Comparison of ENCODE assay signal across 15 cellular contexts in the genomic region with DNA sequence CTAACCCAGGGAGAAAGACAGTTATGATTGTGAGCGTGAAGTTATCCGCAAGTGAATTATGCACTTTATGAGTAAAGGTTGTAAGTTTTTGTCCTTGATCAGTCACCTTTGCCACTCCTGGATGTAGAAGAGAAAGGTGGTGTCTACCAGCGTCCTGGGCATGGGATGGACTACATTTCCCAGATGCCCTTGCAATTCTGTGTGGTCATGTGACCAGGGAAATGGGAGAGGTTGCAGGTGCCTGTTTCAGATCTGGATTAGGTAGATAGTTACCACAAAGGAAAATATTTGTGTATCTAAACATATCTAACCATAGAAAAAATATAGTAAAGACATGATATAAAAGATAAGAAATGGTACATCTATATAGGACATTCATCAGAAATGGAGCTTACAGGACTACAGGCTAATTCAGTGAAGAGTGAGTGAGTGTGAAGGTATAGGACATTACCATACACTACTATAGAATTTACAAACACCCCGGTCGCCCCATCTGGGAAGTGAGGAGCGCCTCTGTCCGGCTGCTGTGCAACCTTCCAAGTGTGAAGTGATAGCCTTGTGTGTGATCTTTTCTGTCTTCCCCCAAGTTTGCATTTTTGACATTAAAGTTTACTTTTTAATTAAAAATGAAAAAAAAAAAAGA. TPM values are rescaled to one million over a fixed set of nuclear protein-coding genes. Genes with fewer than 3 reads are reported as not detected.
DNase-seq lines count a peak whose midpoint lies in the region; ATAC-seq, FAIRE-seq and TF ChIP-seq lines count a peak whose summit lies in the region.
"Had no signal": no experiment of that assay in that cellular context is flagged by ENCODE, and none has a peak within 500 bp of the region (broad histone marks: within the 10 kb centered on the region; RNA-seq: fewer than 3 reads in every experiment).

No MANE protein-coding gene starts in this region.

- H3K23ac ChIP-seq in H1 (ENCODE audit: insufficient read length): no peak overlapping the region

- no peak overlapping the region for H3K4me2 ChIP-seq in H1 (ENCODE audit: insufficient read depth in 1 of 2, low read depth in 2 of 2, low read length in 2 of 2)
- H3K4me2 ChIP-seq: BLaER1 treated with 17β-estradiol and CSF1 and Interleukin-3, amounts not matched to agents 10 nM and 100 nM had no signal

- H3K36me3 Mint-ChIP-seq in CD4-positive, alpha-beta T cell (ENCODE audit: low read depth): no peaks in the 10 kb centered on the region
- H3K36me3 Mint-ChIP-seq: brain had no signal

- peaks cover 46% of the 10 kb centered on the region for H3K27me3 Mint-ChIP-seq in CD4-positive, alpha-beta T cell

- ATAC-seq in CD4-positive, alpha-beta T cell (ENCODE audit: poor library complexity): peak; percentile 39
- no peak for ATAC-seq in GM21529 (IDR thresholded peaks at IDR 0.05; ENCODE audit: unreplicated experiment)

- H4K20me1 ChIP-seq in H1 (replicated peaks in 1 of 2; ENCODE audit: control insufficient read depth in 1 of 2, insufficient read depth in 2 of 2, low read length in 2 of 2): no peaks in the 10 kb centered on the region
- H4K20me1 ChIP-seq: BLaER1 treated with 17β-estradiol and CSF1 and Interleukin-3, amounts not matched to agents 10 nM and 100 nM had no signal

- H3K56ac ChIP-seq in H1 (replicated peaks; ENCODE audit: insufficient read length, low read depth, low read length): no peak overlapping the region

- no peaks in the 10 kb centered on the region for H3K79me1 ChIP-seq in H1 (ENCODE audit: low read depth, low read length)

- no peaks in the 10 kb centered on the region for H3K9me3 Mint-ChIP-seq in CD4-positive, alpha-beta T cell
- H3K9me3 Mint-ChIP-seq: activated T-helper 2 cell treated with anti-CD3 and anti-CD28 coated beads, Interferon-gamma antibody, Interleukin-2, Interleukin-4, amounts not matched to agents 10 μg/mL and 5 μg/mL and 100 μg/mL, durations not matched to agents 14 hours and 24 hours and 36 hours; brain had no signal

- CTCF ChIA-PET in CD4-positive, alpha-beta T cell (lab: Charles Lee): no interaction called here
- CTCF ChIA-PET in H1 (lab: Charles Lee; ENCODE audit: partially characterized antibody): no interaction called here

- TF ChIP-seq CTCF in CD4-positive, alpha-beta T cell (IDR thresholded peaks at IDR 0.05): no peak
- no peak for TF ChIP-seq CTCF in H1 (IDR thresholded peaks at IDR 0.05; ENCODE audit: control extremely low read depth in 1 of 3, insufficient read depth in 1 of 3, low read depth in 1 of 3, low read length in 3 of 3)

- H3K4me3 Mint-ChIP-seq in CD4-positive, alpha-beta T cell: no peak overlapping the region
- H3K4me3 Mint-ChIP-seq: brain, nephron progenitor cell had no signal

- intact Hi-C loops in CD4-positive, alpha-beta T cell (cut with DNase I, micrococcal nuclease): no loop called here

- peaks cover 3% of the 10 kb centered on the region for H3K27me3 ChIP-seq in CD4-positive, alpha-beta T cell (ENCODE audit: control insufficient read depth, insufficient read depth, low read length)
- no peaks in the 10 kb centered on the region for H3K27me3 ChIP-seq in H1 (replicated peaks in 1 of 4; ENCODE audit: control insufficient read depth in 3 of 4, extremely low read depth in 1 of 4, insufficient read depth in 3 of 4, low read length in 3 of 4)
- H3K27me3 ChIP-seq: BLaER1 treated with 17β-estradiol and CSF1 and Interleukin-3, amounts not matched to agents 10 nM and 100 nM had no signal

- WGBS in H1 (ENCODE audit: extremely low coverage in 1 of 2, insufficient coverage in 1 of 2, insufficient read length in 1 of 2, insufficient replicate concordance in 2 of 2, low coverage in 1 of 2, low lambda C conversion rate in 2 of 2, missing lambda C conversion rate in 1 of 2), 2 experiments: 41% methylated on average over 7 of the region's 7 CpGs; no CpG with 5 or more reads in 1 of the 2 experiments

- H3K4me1 Mint-ChIP-seq in CD4-positive, alpha-beta T cell (ENCODE audit: low read depth): no peaks in the 10 kb centered on the region
- H3K4me1 Mint-ChIP-seq: brain, nephron progenitor cell had no signal

- no peak overlapping the region for H2BK5ac ChIP-seq in H1 (ENCODE audit: low read depth, low read length)

- no peak for TF ChIP-seq RAD21 in H1 (IDR thresholded peaks at IDR 0.05 in 1 of 2, conservative IDR thresholded peaks at IDR 0.05 in 1 of 2; ENCODE audit: low read depth in 2 of 2, low read length in 2 of 2)

- no peaks in the 10 kb centered on the region for H3K36me3 ChIP-seq in H1 (ENCODE audit: control insufficient read depth in 2 of 4, insufficient read depth in 4 of 4, low read length in 3 of 4)
- H3K36me3 ChIP-seq: BLaER1 treated with 17β-estradiol and CSF1 and Interleukin-3, amounts not matched to agents 10 nM and 100 nM; sigmoid colon had no signal

- H2AK5ac ChIP-seq in H1 (ENCODE audit: low read depth, low read length): no peak overlapping the region

- H2BK12ac ChIP-seq in H1 (ENCODE audit: low read depth, low read length): no peak overlapping the region

- H4K5ac ChIP-seq in H1 (ENCODE audit: insufficient read length, low read depth, low read length): no peak overlapping the region

- no peak for DNase-seq in CD4-positive, alpha-beta T cell
- DNase-seq in ELF-1 (ENCODE audit: low read depth, low spot score): peak; percentile 3
- peak; percentile 12 for DNase-seq in NCI-H2196 treated with DMSO at 0.1 percent for 48 hours (lab: John Stamatoyannopoulos, UW; ENCODE audit: unreplicated experiment)
- DNase-seq in H1 (ENCODE audit: low read depth in 1 of 2, low spot score in 2 of 2): peak in 1 of 2 experiments; percentile 57
- DNase-seq in KG1 (lab: John Stamatoyannopoulos, UW): no peak
- no peak for DNase-seq in central memory CD4-positive, alpha-beta T cell
- DNase-seq: glutamatergic neuron; nephron progenitor cell; NK-92 treated with Interleukin-12 subunit alpha and Interleukin-12 subunit beta, amount 100 ng/mL, for 24 hours; sigmoid colon; SW 1271 had no signal

- no peak overlapping the region for H2BK15ac ChIP-seq in H1 (ENCODE audit: low read length)

- H4K8ac ChIP-seq in H1 (ENCODE audit: extremely low read depth, insufficient read depth, low read length): no peak overlapping the region

- H4K91ac ChIP-seq in H1 (replicated peaks; ENCODE audit: insufficient read length, low read length): no peak overlapping the region

- no peaks in the 10 kb centered on the region for H3K23me2 ChIP-seq in H1 (ENCODE audit: low read depth, low read length)

- no peak overlapping the region for H3K27ac Mint-ChIP-seq in CD4-positive, alpha-beta T cell
- H3K27ac Mint-ChIP-seq: activated T-helper 2 cell treated with anti-CD3 and anti-CD28 coated beads, Interferon-gamma antibody, Interleukin-2, Interleukin-4, amounts not matched to agents 10 μg/mL and 5 μg/mL and 100 μg/mL, durations not matched to agents 14 hours and 24 hours and 36 hours; brain; nephron progenitor cell had no signal

- H2BK120ac ChIP-seq in H1 (replicated peaks; ENCODE audit: low read depth, low read length): no peak overlapping the region

- peak overlapping the region; percentile 31; the same call in 1 of the 2 replicates for H2AFZ ChIP-seq in H1 (ENCODE audit: low read length)

- FAIRE-seq in H1 (lab: Jason Lieb, UNC): peak; percentile 99

- TF ChIP-seq POLR2A in H1 (IDR thresholded peaks at IDR 0.05; ENCODE audit: control extremely low read depth in 1 of 2, low read depth in 2 of 2, low read length in 2 of 2): no peak

- no peak overlapping the region for H3K4me3 ChIP-seq in H1 (ENCODE audit: extremely low read depth in 1 of 4, insufficient read depth in 2 of 4, low read depth in 3 of 4, low read length in 4 of 4)
- H3K4me3 ChIP-seq: BLaER1 treated with 17β-estradiol and CSF1 and Interleukin-3, amounts not matched to agents 10 nM and 100 nM; sigmoid colon had no signal

- no peak overlapping the region for H2BK20ac ChIP-seq in H1 (ENCODE audit: low read length)

- no peaks in the 10 kb centered on the region; a peak in 1 of 7 replicates for H3K4me1 ChIP-seq in H1 (replicated peaks in 1 of 4; ENCODE audit: control insufficient read depth in 3 of 4, insufficient read depth in 4 of 4, low read length in 3 of 4)
- H3K4me1 ChIP-seq: sigmoid colon had no signal

- no peaks in the 10 kb centered on the region for H3K9me3 ChIP-seq in CD4-positive, alpha-beta T cell (ENCODE audit: control insufficient read depth, low read length)
- H3K9me3 ChIP-seq in H1 (ENCODE audit: insufficient read depth in 2 of 2, low read depth in 1 of 2, low read length in 1 of 2): no peaks in the 10 kb centered on the region

- TF ChIP-seq EP300 in H1 (IDR thresholded peaks at IDR 0.05; ENCODE audit: borderline replicate concordance in 1 of 2, low read depth in 2 of 2, low read length in 2 of 2): no peak

- no peak overlapping the region for H3K27ac ChIP-seq in CD4-positive, alpha-beta T cell (ENCODE audit: low read depth, low read length)
- H3K27ac ChIP-seq in H1 (ENCODE audit: low read depth, low read length): no peak overlapping the region
- H3K27ac ChIP-seq: BLaER1 treated with 17β-estradiol and CSF1 and Interleukin-3, amounts not matched to agents 10 nM and 100 nM; sigmoid colon had no signal

- H3K79me2 ChIP-seq in H1 (ENCODE audit: control insufficient read depth in 1 of 2, insufficient read depth in 2 of 2, low read length in 2 of 2): no peaks in the 10 kb centered on the region

- no peak overlapping the region for H3K14ac ChIP-seq in H1 (ENCODE audit: insufficient read length)

- POLR2A ChIA-PET in CD4-positive, alpha-beta T cell (lab: Charles Lee): no interaction called here
- POLR2A ChIA-PET in H1 (lab: Charles Lee; ENCODE audit: partially characterized antibody): no interaction called here

- no peak overlapping the region for H3K9ac ChIP-seq in H1 (replicated peaks in 1 of 4; ENCODE audit: extremely low read depth in 1 of 4, low read depth in 3 of 4, low read length in 3 of 4)
- H3K9ac ChIP-seq: BLaER1 treated with 17β-estradiol and CSF1 and Interleukin-3, amounts not matched to agents 10 nM and 100 nM had no signal

- H3K18ac ChIP-seq in H1 (ENCODE audit: extremely low read depth, low read length): no peak overlapping the region

- H3K4ac ChIP-seq in H1 (replicated peaks; ENCODE audit: insufficient read length, low read depth, low read length): no peak overlapping the region

TF ChIP-seq in H1, 55 proteins besides CTCF, POLR2A, EP300 and RAD21 (continues in another document):
- no peak for TF ChIP-seq CHD1 (IDR thresholded peaks at IDR 0.05; ENCODE audit: low read depth, low read length)
- TF ChIP-seq CTBP2 (IDR thresholded peaks at IDR 0.05; ENCODE audit: borderline replicate concordance, insufficient read depth, insufficient read length, low read length): no peak

RNA-seq across cellular contexts. Expression of gene CACNA1A, which starts 51.6 kb away (rescaled TPM):
- under 1 TPM; 0.30 to 0.45 TPM for total RNA-seq in CD4-positive, alpha-beta T cell
- 25.3 and 25.7 TPM in 2 replicates for total RNA-seq in H1 (2021; fragmentation: NEBNext Ultra II Directional; extraction: Animal tissue kit (Norgen Biotek cat#: 25700))
- polyA plus RNA-seq in H1 (2011; rRNA removed): 10.7 and 12.8 TPM in 2 replicates
- polyA plus RNA-seq in H1 (2011; cell fraction: cytosol; rRNA removed): 9.8 TPM
- polyA plus RNA-seq in H1 (2011; cell fraction: nucleus; rRNA removed): 46.3 TPM
- polyA plus RNA-seq in H1 (2012, experiment 1 of 2): 20.3 to 23.5 TPM (median 23.0 TPM) in 4 replicates
- polyA plus RNA-seq in H1 (2012, experiment 2 of 2): 6.8 TPM
- 13.1 TPM for polyA plus RNA-seq in H1 (2013, experiment 1 of 2)
- 10.4 TPM for polyA plus RNA-seq in H1 (2013, experiment 2 of 2)
- 44.2 and 51.2 TPM in 2 replicates for polyA minus RNA-seq in H1 (2011; rRNA and poly(A)+ RNA removed)
- 16.4 TPM for polyA minus RNA-seq in H1 (2011; cell fraction: cytosol; rRNA and poly(A)+ RNA removed)
- 71.1 TPM for polyA minus RNA-seq in H1 (2011; cell fraction: nucleus; rRNA and poly(A)+ RNA removed)

Comparison
In these comparisons a context has a peak if more than half of its experiments do, and no peak if none do; other contexts are left out.
1. DNase-seq: peak in ELF-1 (single experiment) and NCI-H2196 treated with DMSO at 0.1 percent for 48 hours (single experiment); none in CD4-positive, alpha-beta T cell (0 of 10), KG1 (single experiment) and central memory CD4-positive, alpha-beta T cell (single experiment).
2. RNA of gene CACNA1A, which starts 51.6 kb away (total RNA-seq): 25.3 to 25.7 TPM in H1; 0.30 to 0.45 TPM in CD4-positive, alpha-beta T cell; every median in the first group is over 10 times any median in the second.